ENCODE assay signal across 8 cellular contexts in the genomic region with DNA sequence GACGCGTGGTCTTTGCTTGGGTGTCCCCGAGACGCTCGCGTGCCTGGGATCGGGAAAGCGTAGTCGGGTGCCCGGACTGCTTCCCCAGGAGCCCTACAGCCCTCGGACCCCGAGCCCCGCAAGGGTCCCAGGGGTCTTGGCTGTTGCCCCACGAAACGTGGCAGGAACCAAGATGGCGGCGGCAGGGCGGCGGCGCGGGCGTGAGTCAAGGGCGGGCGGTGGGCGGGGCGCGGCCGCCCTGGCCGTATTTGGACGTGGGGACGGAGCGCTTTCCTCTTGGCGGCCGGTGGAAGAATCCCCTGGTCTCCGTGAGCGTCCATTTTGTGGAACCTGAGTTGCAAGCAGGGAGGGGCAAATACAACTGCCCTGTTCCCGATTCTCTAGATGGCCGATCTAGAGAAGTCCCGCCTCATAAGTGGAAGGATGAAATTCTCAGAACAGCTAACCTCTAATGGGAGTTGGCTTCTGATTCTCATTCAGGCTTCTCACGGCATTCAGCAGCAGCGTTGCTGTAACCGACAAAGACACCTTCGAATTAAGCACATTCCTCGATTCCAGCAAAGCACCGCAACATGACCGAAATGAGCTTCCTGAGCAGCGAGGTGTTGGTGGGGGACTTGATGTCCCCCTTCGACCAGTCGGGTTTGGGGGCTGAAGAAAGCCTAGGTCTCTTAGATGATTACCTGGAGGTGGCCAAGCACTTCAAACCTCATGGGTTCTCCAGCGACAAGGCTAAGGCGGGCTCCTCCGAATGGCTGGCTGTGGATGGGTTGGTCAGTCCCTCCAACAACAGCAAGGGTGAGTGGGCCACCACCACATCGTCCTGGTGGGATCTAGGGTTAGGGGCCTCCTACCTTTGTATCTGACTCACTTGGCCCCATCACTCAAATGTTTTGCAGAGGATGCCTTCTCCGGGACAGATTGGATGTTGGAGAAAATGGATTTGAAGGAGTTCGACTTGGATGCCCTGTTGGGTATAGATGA. TPM values are rescaled to one million over a fixed set of nuclear protein-coding genes. Genes with fewer than 3 reads are reported as not detected.
DNase-seq lines count a peak whose midpoint lies in the region; ATAC-seq and TF ChIP-seq lines count a peak whose summit lies in the region.

No MANE protein-coding gene starts in this region.

- H2AFZ ChIP-seq in PC-9 (no peak overlapping the region), fibroblast of lung (ENCODE audit: low read length) (no peak overlapping the region)

- H3K9me3 Mint-ChIP-seq in activated T-helper 2 cell treated with anti-CD3 and anti-CD28 coated beads, Interferon-gamma antibody, Interleukin-2, Interleukin-4, amounts not matched to agents 10 μg/mL and 5 μg/mL and 100 μg/mL, durations not matched to agents 14 hours and 24 hours and 36 hours, result no peaks in the 10 kb centered on the region
- H3K9me3 Mint-ChIP-seq in natural killer cell, result no peaks in the 10 kb centered on the region

- TSS peak; percentile 59 for BruUV-seq in PC-9 (replicated peaks; lab: Mats Ljungman, UMichigan)

- no peaks in the 10 kb centered on the region for H3K9me2 ChIP-seq in PC-9 (ENCODE audit: insufficient read depth)

- H3K36me3 ChIP-seq in PC-9 (ENCODE audit: low read depth) (peaks cover 42% of the 10 kb centered on the region), fibroblast of lung (ENCODE audit: control insufficient read depth, insufficient read depth, low read length) (peaks cover 22% of the 10 kb centered on the region)

- H3K27me3 ChIP-seq in PC-9 (ENCODE audit: insufficient read depth, low read depth) (no peaks in the 10 kb centered on the region), fibroblast of lung (ENCODE audit: control insufficient read depth, insufficient read depth, low read length) (no peaks in the 10 kb centered on the region)

- H4K20me1 ChIP-seq in PC-9 (ENCODE audit: insufficient read depth) (peaks cover 53% of the 10 kb centered on the region), fibroblast of lung (ENCODE audit: control insufficient read depth, extremely low read depth, insufficient read depth, low read length) (peaks cover 3% of the 10 kb centered on the region)

- TF ChIP-seq CTCF in PC-9 (conservative IDR thresholded peaks at IDR 0.05), result no peak
- TF ChIP-seq CTCF in fibroblast of lung (conservative IDR thresholded peaks at IDR 0.05 in 1 of 2, IDR thresholded peaks at IDR 0.05 in 1 of 2; ENCODE audit: low read depth in 1 of 2, low read length in 2 of 2), result no peak
- TF ChIP-seq CTCF in natural killer cell (IDR thresholded peaks at IDR 0.05), result no peak

- peaks cover 48% of the 10 kb centered on the region for H3K4me1 Mint-ChIP-seq in activated T-helper 2 cell treated with anti-CD3 and anti-CD28 coated beads, Interferon-gamma antibody, Interleukin-2, Interleukin-4, amounts not matched to agents 10 μg/mL and 5 μg/mL and 100 μg/mL, durations not matched to agents 14 hours and 24 hours and 36 hours (ENCODE audit: low read depth)
- H3K4me1 Mint-ChIP-seq in natural killer cell, result peaks cover 46 to 48% of the 10 kb centered on the region in 2 donors

- H3K4me2 ChIP-seq in PC-9, result peak overlapping the region; percentile 88
- peak overlapping the region; percentile 92 for H3K4me2 ChIP-seq in fibroblast of lung (ENCODE audit: extremely low read depth, insufficient read depth, low read length)

- no peaks in the 10 kb centered on the region for H3K27me3 Mint-ChIP-seq in activated T-helper 2 cell treated with anti-CD3 and anti-CD28 coated beads, Interferon-gamma antibody, Interleukin-2, Interleukin-4, amounts not matched to agents 10 μg/mL and 5 μg/mL and 100 μg/mL, durations not matched to agents 14 hours and 24 hours and 36 hours (ENCODE audit: low read depth)
- H3K27me3 Mint-ChIP-seq in natural killer cell (ENCODE audit: low read depth in 2 of 2), result no peaks in the 10 kb centered on the region

- ATAC-seq in HG03039 (IDR thresholded peaks at IDR 0.05; ENCODE audit: unreplicated experiment) (peak; percentile 24), natural killer cell (peak; percentile 33 to 52 (median 39))

- DNase-seq in NCI-H446 (lab: John Stamatoyannopoulos, UW) (peak; percentile 36 to 72), NCI-H446 treated with DMSO at 0.1 percent for 48 hours (lab: John Stamatoyannopoulos, UW) (no peak), PC-9 (peak in 1 of 2 experiments; percentile 65), fibroblast of lung (ENCODE audit: low read depth in 2 of 2) (peak; percentile 70 to 84), natural killer cell (peak; percentile 71), superior temporal gyrus (ENCODE audit: extremely low spot score) (peak; percentile 58)
- DNase-seq in activated T-helper 2 cell treated with anti-CD3 and anti-CD28 coated beads, Interferon-gamma antibody, Interleukin-2, Interleukin-4, amounts not matched to agents 10 μg/mL and 5 μg/mL and 100 μg/mL, durations not matched to agents 14 hours and 24 hours and 36 hours (ENCODE audit: low spot score), result no peak

- peak overlapping the region; percentile 98 for H3K27ac Mint-ChIP-seq in activated T-helper 2 cell treated with anti-CD3 and anti-CD28 coated beads, Interferon-gamma antibody, Interleukin-2, Interleukin-4, amounts not matched to agents 10 μg/mL and 5 μg/mL and 100 μg/mL, durations not matched to agents 14 hours and 24 hours and 36 hours
- peak overlapping the region; percentile 96 to 98 for H3K27ac Mint-ChIP-seq in natural killer cell

- peak overlapping the region; percentile 99 for H3K9ac ChIP-seq in fibroblast of lung (ENCODE audit: insufficient read depth, low read length)

- intact Hi-C loops in PC-9 (cut with micrococcal nuclease; ENCODE audit: unreplicated experiment), result loop anchor here (1.0 to 10.0 kb wide), 6 partner anchors 18 to 769 kb away; a partner anchor contains a TSS
- intact Hi-C loops in activated T-helper 2 cell treated with anti-CD3 and anti-CD28 coated beads, Interferon-gamma antibody, Interleukin-2, Interleukin-4, amounts not matched to agents 10 μg/mL and 5 μg/mL and 100 μg/mL, durations not matched to agents 14 hours and 24 hours and 36 hours (cut with micrococcal nuclease), result loop anchor here (1.0 kb wide), 4 partner anchors 11 to 202 kb away; a partner anchor contains a TSS
- intact Hi-C loops in natural killer cell (cut with micrococcal nuclease), result loop anchor here (1.0 kb wide), 3 partner anchors 11 to 523 kb away; a partner anchor contains a TSS

- H3K4me3 ChIP-seq in PC-9 (peak overlapping the region; percentile 97), fibroblast of lung (replicated peaks in 1 of 4; ENCODE audit: control extremely low read depth in 1 of 4, insufficient read depth in 1 of 4, low read depth in 3 of 4, low read length in 4 of 4) (peak overlapping the region; percentile 70 to 99 (median 90))

- H3K79me2 ChIP-seq in PC-9 (ENCODE audit: low read depth) (peaks cover 53% of the 10 kb centered on the region), fibroblast of lung (ENCODE audit: control insufficient read depth, insufficient read depth, low read length) (peaks cover 42% of the 10 kb centered on the region)

- H3K9me3 ChIP-seq in PC-9 (ENCODE audit: insufficient read depth, low read depth) (no peaks in the 10 kb centered on the region), fibroblast of lung (ENCODE audit: control insufficient read depth, insufficient read depth, low read depth, low read length) (no peaks in the 10 kb centered on the region)

- CTCF ChIA-PET in PC-9 (lab: Charles Lee), result interaction anchor here (0.6 kb wide), 1 partner anchor 504 kb away, joined by 3 read pairs; no protein-coding TSS in a partner anchor

- POLR2A ChIA-PET in PC-9 (lab: Charles Lee; ENCODE audit: unreplicated experiment), result no interaction called here

- H3K4me1 ChIP-seq in PC-9 (replicated peaks; ENCODE audit: insufficient read depth), result peaks cover 31% of the 10 kb centered on the region
- H3K4me1 ChIP-seq in fibroblast of lung (ENCODE audit: control insufficient read depth, extremely low read depth, insufficient read depth, low read length), result peaks cover 7% of the 10 kb centered on the region

- peaks cover 77% of the 10 kb centered on the region for H3K36me3 Mint-ChIP-seq in activated T-helper 2 cell treated with anti-CD3 and anti-CD28 coated beads, Interferon-gamma antibody, Interleukin-2, Interleukin-4, amounts not matched to agents 10 μg/mL and 5 μg/mL and 100 μg/mL, durations not matched to agents 14 hours and 24 hours and 36 hours (ENCODE audit: low read depth)
- H3K36me3 Mint-ChIP-seq in natural killer cell, result peaks cover under 1% of the 10 kb centered on the region

- H3K27ac ChIP-seq in PC-9 (peak overlapping the region; percentile 93), fibroblast of lung (ENCODE audit: insufficient read depth, low read length) (peak overlapping the region; percentile 98)

- peak overlapping the region; percentile 96 for H3K4me3 Mint-ChIP-seq in activated T-helper 2 cell treated with anti-CD3 and anti-CD28 coated beads, Interferon-gamma antibody, Interleukin-2, Interleukin-4, amounts not matched to agents 10 μg/mL and 5 μg/mL and 100 μg/mL, durations not matched to agents 14 hours and 24 hours and 36 hours (ENCODE audit: low read depth)
- H3K4me3 Mint-ChIP-seq in natural killer cell, result peak overlapping the region; percentile 98

- peaks cover 87% of the 10 kb centered on the region for H3F3A ChIP-seq in PC-9 (ENCODE audit: insufficient read depth, low read depth)

RNA-seq across cellular contexts. Expression of a gene that starts 0.8 kb away (rescaled TPM):
- total RNA-seq in PC-9 (2021), result 488 and 588 TPM in 2 replicates
- total RNA-seq in activated T-helper 2 cell treated with anti-CD3 and anti-CD28 coated beads, Interferon-gamma antibody, Interleukin-2, Interleukin-4, amounts not matched to agents 10 μg/mL and 5 μg/mL and 100 μg/mL, durations not matched to agents 14 hours and 24 hours and 36 hours, result 339 and 348 TPM in 2 replicates
- total RNA-seq in fibroblast of lung, result 555 and 646 TPM in 2 replicates
- polyA plus RNA-seq in fibroblast of lung, result 412 and 546 TPM in 2 replicates
- polyA plus RNA-seq in fibroblast of lung (2012), result 304 and 415 TPM in 2 replicates
- polyA minus RNA-seq in fibroblast of lung (ENCODE audit: low replicate concordance), result 84.5 and 105 TPM in 2 replicates
- 100 to 1,000 TPM; 235 to 242 (median 238) TPM for total RNA-seq in natural killer cell

RNA-seq across cellular contexts. Expression of a gene that starts 11.4 kb away (rescaled TPM):
- total RNA-seq in PC-9 (2021) (60.7 and 94.3 TPM in 2 replicates), fibroblast of lung (42.9 and 44.3 TPM in 2 replicates), natural killer cell (10 to 100 TPM; 56.7 to 66.5 (median 61.3) TPM)
- 76.9 and 78.4 TPM in 2 replicates for total RNA-seq in activated T-helper 2 cell treated with anti-CD3 and anti-CD28 coated beads, Interferon-gamma antibody, Interleukin-2, Interleukin-4, amounts not matched to agents 10 μg/mL and 5 μg/mL and 100 μg/mL, durations not matched to agents 14 hours and 24 hours and 36 hours
- polyA plus RNA-seq in fibroblast of lung, result 41.6 and 49.3 TPM in 2 replicates
- polyA plus RNA-seq in fibroblast of lung (2012), result 59.8 and 81.2 TPM in 2 replicates
- 4.2 and 11.9 TPM in 2 replicates for polyA minus RNA-seq in fibroblast of lung (ENCODE audit: low replicate concordance)

RNA-seq across cellular contexts. Expression of a gene that starts 19.1 kb away (rescaled TPM):
- total RNA-seq in PC-9 (2021) (36.9 TPM in 2 replicates), fibroblast of lung (16.4 and 19.0 TPM in 2 replicates), natural killer cell (10 to 100 TPM; 16.1 to 27.6 (median 25.1) TPM)
- total RNA-seq in activated T-helper 2 cell treated with anti-CD3 and anti-CD28 coated beads, Interferon-gamma antibody, Interleukin-2, Interleukin-4, amounts not matched to agents 10 μg/mL and 5 μg/mL and 100 μg/mL, durations not matched to agents 14 hours and 24 hours and 36 hours, result 46.9 and 47.5 TPM in 2 replicates
- 16.8 and 20.9 TPM in 2 replicates for polyA plus RNA-seq in fibroblast of lung
- polyA plus RNA-seq in fibroblast of lung (2012), result 17.4 and 20.1 TPM in 2 replicates
- 47.9 and 55.7 TPM in 2 replicates for polyA minus RNA-seq in fibroblast of lung (ENCODE audit: low replicate concordance)

RNA-seq across cellular contexts. Expression of a gene that starts 49.4 kb away (rescaled TPM):
- 2.5 and 2.8 TPM in 2 replicates for total RNA-seq in PC-9 (2021)
- 0.09 TPM in 2 replicates for total RNA-seq in activated T-helper 2 cell treated with anti-CD3 and anti-CD28 coated beads, Interferon-gamma antibody, Interleukin-2, Interleukin-4, amounts not matched to agents 10 μg/mL and 5 μg/mL and 100 μg/mL, durations not matched to agents 14 hours and 24 hours and 36 hours
- under 0.01 TPM in 1 of 2 replicates, not detected in the other for total RNA-seq in fibroblast of lung
- polyA plus RNA-seq in fibroblast of lung, result 0.01 TPM in 1 of 2 replicates, not detected in the other
- polyA plus RNA-seq in fibroblast of lung (2012), result not detected in 2 replicates
- not detected in 2 replicates for polyA minus RNA-seq in fibroblast of lung (ENCODE audit: low replicate concordance)
- total RNA-seq in natural killer cell, result under 1 TPM; 0.05 to 0.83 (median 0.72) TPM

Comparison
In these comparisons a context has a peak if more than half of its experiments do, and no peak if none do; other contexts are left out.
1. DNase-seq: peak in NCI-H446 (2 of 2), fibroblast of lung (2 of 2), natural killer cell (single experiment) and superior temporal gyrus (single experiment); none in NCI-H446 treated with DMSO at 0.1 percent for 48 hours (single experiment) and activated T-helper 2 cell treated with anti-CD3 and anti-CD28 coated beads, Interferon-gamma antibody, Interleukin-2, Interleukin-4, amounts not matched to agents 10 μg/mL and 5 μg/mL and 100 μg/mL, durations not matched to agents 14 hours and 24 hours and 36 hours (single experiment).